In genomic region chr7:149776305-149776704, GRCh38 we compare ENCODE assay signal across 11 cellular contexts. TPM values are rescaled to one million over a fixed set of nuclear protein-coding genes. Genes with fewer than 3 reads are reported as not detected.
A peak's percentile ranks its signal among the peaks of the same experiment; 100 is the strongest.
DNase-seq lines count a peak whose midpoint lies in the region; ATAC-seq and TF ChIP-seq lines count a peak whose summit lies in the region.
"Had no signal": no experiment of that assay in that cellular context is flagged by ENCODE, and none has a peak within 500 bp of the region (broad histone marks: within the 10 kb centered on the region; RNA-seq: fewer than 3 reads in every experiment).

No MANE protein-coding gene starts in this region.

- H3K36me3 Mint-ChIP-seq in nephron (ENCODE audit: low read depth), result no peaks in the 10 kb centered on the region
- no peaks in the 10 kb centered on the region for H3K36me3 Mint-ChIP-seq in mesothelial cell of epicardium

- H3K9me3 Mint-ChIP-seq in nephron (no peaks in the 10 kb centered on the region), mesothelial cell of epicardium (no peaks in the 10 kb centered on the region)

- peak; percentile 75 for DNase-seq in DMS53 (lab: John Stamatoyannopoulos, UW)
- DNase-seq in RPMI8226, result peak; percentile 34
- no peak for DNase-seq in mesothelial cell of epicardium (ENCODE audit: low spot score in 2 of 2, unreplicated experiment in 2 of 2)
- DNase-seq in cerebellar nuclear complex (lab: John Stamatoyannopoulos, UW), result no peak
- DNase-seq: NCI-H774 had no signal

- TF ChIP-seq CTCF in gastroesophageal sphincter (IDR thresholded peaks at IDR 0.05) (no peak), nephron (IDR thresholded peaks at IDR 0.05; ENCODE audit: unreplicated experiment in 3 of 3) (no peak), mesothelial cell of epicardium (IDR thresholded peaks at IDR 0.05; ENCODE audit: unreplicated experiment) (no peak)

- ATAC-seq in gastroesophageal sphincter, result no peak
- ATAC-seq in GM21381 (IDR thresholded peaks at IDR 0.05; ENCODE audit: unreplicated experiment), result no peak
- ATAC-seq in HG03521 (IDR thresholded peaks at IDR 0.05; ENCODE audit: unreplicated experiment), result no peak

- no peak overlapping the region for H3K4me3 Mint-ChIP-seq in nephron
- no peak overlapping the region for H3K4me3 Mint-ChIP-seq in mesothelial cell of epicardium

- H3K27ac Mint-ChIP-seq in nephron (peak overlapping the region in 2 of 3 experiments; percentile 39 to 54), mesothelial cell of epicardium (no peak overlapping the region)

- H3K4me1 Mint-ChIP-seq in nephron (peaks cover 19% of the 10 kb centered on the region), mesothelial cell of epicardium (peaks cover 30% of the 10 kb centered on the region)

- H3K4me3 ChIP-seq in gastroesophageal sphincter, result peak overlapping the region in 1 of 2 donors; percentile 19
- H3K4me3 ChIP-seq: thoracic aorta had no signal

- H3K27me3 ChIP-seq in gastroesophageal sphincter, result no peaks in the 10 kb centered on the region

- TF ChIP-seq POLR2A in gastroesophageal sphincter (IDR thresholded peaks at IDR 0.05), result no peak

- H3K9me3 ChIP-seq in gastroesophageal sphincter, result no peaks in the 10 kb centered on the region
- H3K9me3 ChIP-seq: thoracic aorta had no signal

- WGBS in gastroesophageal sphincter (ENCODE audit: low coverage in 1 of 2), 2 donors, result 30 to 31% methylated on average over 3 to 5 of the region's 15 CpGs

- H3K4me1 ChIP-seq in gastroesophageal sphincter, result peaks cover 0 to 41% (median 9%) of the 10 kb centered on the region in 3 donors

- H3K27me3 Mint-ChIP-seq in nephron (ENCODE audit: low read depth), result peaks cover 2% of the 10 kb centered on the region
- H3K27me3 Mint-ChIP-seq in mesothelial cell of epicardium (ENCODE audit: low read depth), result no peaks in the 10 kb centered on the region

- H3K27ac ChIP-seq in gastroesophageal sphincter, result peak overlapping the region in 3 of 4 donors; percentile 20 to 50 (median 43)
- H3K27ac ChIP-seq: thoracic aorta had no signal

- no peak for TF ChIP-seq EP300 in gastroesophageal sphincter (IDR thresholded peaks at IDR 0.05)

- H3K36me3 ChIP-seq in gastroesophageal sphincter, result no peaks in the 10 kb centered on the region
- H3K36me3 ChIP-seq: thoracic aorta had no signal

RNA-seq across cellular contexts. Expression of gene ZNF467, which starts 2.9 kb away (rescaled TPM):
- 10 to 100 TPM in 1 of 4 donors, 1 to 10 TPM in 3; 4.2 to 15.4 (median 9.3) TPM for total RNA-seq in gastroesophageal sphincter
- 35.3 to 38.9 TPM (median 38.0 TPM) in 3 replicates for total RNA-seq in mesothelial cell of epicardium
- total RNA-seq: osteoblast had no signal

Comparison
In these comparisons a context has a peak if more than half of its experiments do, and no peak if none do; other contexts are left out.
1. DNase-seq: peak in DMS53 (single experiment) and RPMI8226 (single experiment); none in mesothelial cell of epicardium (0 of 2) and cerebellar nuclear complex (0 of 2).